ENCODE assay signal across 8 cellular contexts in the genomic region with DNA sequence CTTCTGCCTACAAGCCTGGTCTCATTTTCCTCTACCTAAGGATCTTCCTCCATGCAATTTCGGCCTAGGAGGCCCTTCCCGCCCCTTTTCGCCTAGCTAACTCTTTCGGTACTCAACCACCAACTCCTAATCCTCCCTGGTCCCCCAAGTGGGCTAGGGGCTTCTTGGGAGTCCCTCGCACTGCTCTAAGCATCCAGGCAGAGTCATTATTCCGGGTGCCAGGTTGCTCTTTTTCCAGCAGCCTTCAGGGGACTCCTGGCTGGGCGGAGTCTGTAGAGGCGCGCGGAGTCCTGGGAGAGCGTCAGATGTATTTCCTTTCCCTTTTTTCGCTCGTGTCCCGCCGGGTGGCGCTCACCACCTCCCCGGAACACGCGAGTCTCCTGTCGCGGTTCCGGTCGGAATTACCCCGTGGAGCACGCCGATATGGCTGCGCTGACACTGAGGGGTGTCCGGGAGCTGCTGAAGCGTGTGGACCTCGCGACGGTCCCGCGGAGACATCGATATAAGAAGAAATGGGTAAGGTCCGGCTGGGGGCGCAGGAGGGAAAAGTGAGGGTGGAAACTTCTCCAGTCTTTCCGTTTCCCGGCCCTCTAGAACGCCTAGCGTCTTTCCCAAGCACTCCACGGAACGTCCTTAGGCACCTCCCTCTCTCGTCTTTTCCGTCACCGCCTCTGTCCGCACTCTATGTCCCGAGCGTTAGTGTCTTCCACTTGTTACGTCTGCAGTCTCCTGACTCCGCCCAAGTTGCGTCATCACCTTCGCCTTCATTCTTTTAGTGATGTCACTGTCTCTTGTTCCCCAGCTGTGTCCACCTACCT. TPM values are rescaled to one million over a fixed set of nuclear protein-coding genes. Genes with fewer than 3 reads are reported as not detected.
DNase-seq lines count a peak whose midpoint lies in the region; ATAC-seq and TF ChIP-seq lines count a peak whose summit lies in the region.

A gene (plus strand): TSS at position 404 of the 818 bp plus-strand sequence. CDS start 20 bp downstream, at position 424.

- H3K27ac ChIP-seq in parathyroid adenoma (peak within 1 kb of the TSS; percentile 93), tibial nerve (peak within 1 kb of the TSS; percentile 96 to 99 (median 98))

- DNase-seq in GM12864 (ENCODE audit: low read depth): peak; percentile 71
- DNase-seq in NCI-H1105 treated with DMSO at 0.1 percent for 48 hours (lab: John Stamatoyannopoulos, UW): peak; percentile 92
- peak; percentile 84 to 89 for DNase-seq in SW 1271 (lab: John Stamatoyannopoulos, UW)
- peak; percentile 87 for DNase-seq in activated naive CD8-positive, alpha-beta T cell treated with anti-CD3 and anti-CD28 coated beads, Interleukin-2, amount 50 U/mL, for 24 hours
- DNase-seq in Right ventricle myocardium superior: peak; percentile 95
- peak; percentile 90 to 95 for DNase-seq in tibial nerve (ENCODE audit: low spot score in 2 of 2)

- ATAC-seq in HG02642 (IDR thresholded peaks at IDR 0.05; ENCODE audit: poor library complexity, unreplicated experiment) (peak; percentile 86), Right ventricle myocardium superior (ENCODE audit: poor library complexity) (peak; percentile 96)
- peak; percentile 93 for ATAC-seq in activated naive CD8-positive, alpha-beta T cell treated with anti-CD3 and anti-CD28 coated beads, Interleukin-2, amount 50 U/mL, for 24 hours

- TF ChIP-seq CTCF in GM12864 (IDR thresholded peaks at IDR 0.05; ENCODE audit: low read depth, low read length, missing control alignments) (peak; percentile 70), parathyroid adenoma (IDR thresholded peaks at IDR 0.05) (peak; percentile 66), tibial nerve (IDR thresholded peaks at IDR 0.05) (peak; percentile 62 to 90 (median 76))

- 0 to 1% methylated on average over 53 of the region's 53 CpGs for WGBS in tibial nerve, 2 donors

- no peaks in the 10 kb centered on the region for H3K27me3 Mint-ChIP-seq in activated naive CD8-positive, alpha-beta T cell treated with anti-CD3 and anti-CD28 coated beads, Interleukin-2, amount 50 U/mL, for 24 hours

- TF ChIP-seq EP300 in tibial nerve (IDR thresholded peaks at IDR 0.05): peak; percentile 91 to 97

- peaks cover 43% of the 10 kb centered on the region for H3K4me1 Mint-ChIP-seq in activated naive CD8-positive, alpha-beta T cell treated with anti-CD3 and anti-CD28 coated beads, Interleukin-2, amount 50 U/mL, for 24 hours

- H3K9ac ChIP-seq in parathyroid adenoma: no peak within 1 kb of the TSS

- no peaks in the 10 kb centered on the region for H3K36me3 ChIP-seq in parathyroid adenoma (ENCODE audit: control insufficient read depth, insufficient read depth, low read length)
- peaks cover 0 to 39% (median 8%) of the 10 kb centered on the region in 3 donors for H3K36me3 ChIP-seq in tibial nerve

- intact Hi-C loops in Right ventricle myocardium superior (cut with DNase I): loop anchor here (5.0 kb wide), 1 partner anchor 38 kb away; a partner anchor contains a TSS

- no peaks in the 10 kb centered on the region for H3K79me2 ChIP-seq in parathyroid adenoma

- peaks cover 34% of the 10 kb centered on the region for H3K36me3 Mint-ChIP-seq in activated naive CD8-positive, alpha-beta T cell treated with anti-CD3 and anti-CD28 coated beads, Interleukin-2, amount 50 U/mL, for 24 hours (ENCODE audit: low read depth)

- H3K9me3 ChIP-seq in parathyroid adenoma (ENCODE audit: control insufficient read depth, low read length) (no peaks in the 10 kb centered on the region), tibial nerve (no peaks in the 10 kb centered on the region)

- H3K4me2 ChIP-seq in parathyroid adenoma (ENCODE audit: low read length): peak within 1 kb of the TSS; percentile 80

- H3K4me3 ChIP-seq in GM12864 (ENCODE audit: low read depth, low read length): peak within 1 kb of the TSS; percentile 87
- H3K4me3 ChIP-seq in parathyroid adenoma (ENCODE audit: low read depth, low read length): peak within 1 kb of the TSS; percentile 85
- peak within 1 kb of the TSS; percentile 47 to 88 (median 73) for H3K4me3 ChIP-seq in tibial nerve

- H3K4me3 Mint-ChIP-seq in activated naive CD8-positive, alpha-beta T cell treated with anti-CD3 and anti-CD28 coated beads, Interleukin-2, amount 50 U/mL, for 24 hours: peak within 1 kb of the TSS; percentile 98

- TF ChIP-seq POLR2A in tibial nerve (IDR thresholded peaks at IDR 0.05): peak; percentile 71 to 90

- H3K9me3 Mint-ChIP-seq in activated naive CD8-positive, alpha-beta T cell treated with anti-CD3 and anti-CD28 coated beads, Interleukin-2, amount 50 U/mL, for 24 hours: no peaks in the 10 kb centered on the region

- peak within 1 kb of the TSS; percentile 100 for H3K27ac Mint-ChIP-seq in activated naive CD8-positive, alpha-beta T cell treated with anti-CD3 and anti-CD28 coated beads, Interleukin-2, amount 50 U/mL, for 24 hours

- H3K4me1 ChIP-seq in parathyroid adenoma: no peaks in the 10 kb centered on the region
- H3K4me1 ChIP-seq in tibial nerve: peaks cover 0 to 23% (median 8%) of the 10 kb centered on the region in 4 donors

- H3K27me3 ChIP-seq in parathyroid adenoma (ENCODE audit: control insufficient read depth, insufficient read depth, low read length) (no peaks in the 10 kb centered on the region), tibial nerve (no peaks in the 10 kb centered on the region)

- H2AFZ ChIP-seq in parathyroid adenoma: peak within 1 kb of the TSS; percentile 80

RNA-seq across cellular contexts. Expression of the gene that starts here (rescaled TPM):
- total RNA-seq in Right ventricle myocardium superior (15.5 TPM), tibial nerve (10 to 100 TPM; 19.5 to 39.8 (median 31.2) TPM)

Comparison
In these comparisons a context has a peak if more than half of its experiments do, and no peak if none do; other contexts are left out.
1. Peak in every context shown above with its lines: DNase-seq, ATAC-seq, H3K4me3 ChIP-seq and H3K27ac ChIP-seq.